Comparison of ENCODE assay signal across 14 cellular contexts in genomic region chr2:9497017-9497416, GRCh38. TPM values are rescaled to one million over a fixed set of nuclear protein-coding genes. Genes with fewer than 3 reads are reported as not detected.
DNase-seq lines count a peak whose midpoint lies in the region; ATAC-seq and TF ChIP-seq lines count a peak whose summit lies in the region.
"Had no signal": no experiment of that assay in that cellular context is flagged by ENCODE, and none has a peak within 500 bp of the region (broad histone marks: within the 10 kb centered on the region; RNA-seq: fewer than 3 reads in every experiment).

No MANE protein-coding gene starts in this region.

- H3K36me3 Mint-ChIP-seq in activated B cell treated with CpG ODN at 0.5 μM for 24 hours (ENCODE audit: low read depth) = peaks cover 83% of the 10 kb centered on the region
- peaks cover 0 to 84% (median 2%) of the 10 kb centered on the region in 3 donors for H3K36me3 Mint-ChIP-seq in naive thymus-derived CD8-positive, alpha-beta T cell

- no peaks in the 10 kb centered on the region for H3K27me3 ChIP-seq in Peyer's patch
- H3K27me3 ChIP-seq: body of pancreas, tibial nerve had no signal

- H3K4me3 Mint-ChIP-seq in activated B cell treated with CpG ODN at 0.5 μM for 24 hours = no peak overlapping the region
- no peak overlapping the region for H3K4me3 Mint-ChIP-seq in naive thymus-derived CD8-positive, alpha-beta T cell

- POLR2A ChIA-PET in activated B cell treated with CpG ODN at 0.5 μM for 24 hours (lab: Charles Lee) = no interaction called here
- POLR2A ChIA-PET in naive thymus-derived CD8-positive, alpha-beta T cell (lab: Charles Lee) = no interaction called here

- no peaks in the 10 kb centered on the region for H3K4me1 ChIP-seq in Peyer's patch
- H3K4me1 ChIP-seq: body of pancreas had no signal

- H3K36me3 ChIP-seq in Peyer's patch = peaks cover 0 to 76% (median 0%) of the 10 kb centered on the region in 3 donors

- CTCF ChIA-PET in activated B cell treated with CpG ODN at 0.5 μM for 24 hours (lab: Charles Lee) = no interaction called here

- no peaks in the 10 kb centered on the region for H3K4me1 Mint-ChIP-seq in activated B cell treated with CpG ODN at 0.5 μM for 24 hours
- peaks cover 0 to 9% (median 0%) of the 10 kb centered on the region in 4 donors for H3K4me1 Mint-ChIP-seq in naive thymus-derived CD8-positive, alpha-beta T cell

- no peaks in the 10 kb centered on the region for H3K9me3 ChIP-seq in Peyer's patch
- H3K9me3 ChIP-seq: body of pancreas, left ventricle myocardium inferior, tibial nerve had no signal

- no peaks in the 10 kb centered on the region for H3K9me3 Mint-ChIP-seq in activated B cell treated with CpG ODN at 0.5 μM for 24 hours
- no peaks in the 10 kb centered on the region for H3K9me3 Mint-ChIP-seq in naive thymus-derived CD8-positive, alpha-beta T cell

- peak overlapping the region; percentile 24 for H3K27ac Mint-ChIP-seq in activated B cell treated with CpG ODN at 0.5 μM for 24 hours
- H3K27ac Mint-ChIP-seq in naive thymus-derived CD8-positive, alpha-beta T cell = peak overlapping the region in 9 of 10 donors; percentile 19 to 73 (median 37)

- intact Hi-C loops in activated B cell treated with CpG ODN at 0.5 μM for 24 hours (cut with micrococcal nuclease) = no loop called here

- ATAC-seq in activated CD4-positive, CD25-positive, alpha-beta regulatory T cell treated with anti-CD3 and anti-CD28 coated beads, Interleukin-2, amount 50 U/mL, for 24 hours = peak; percentile 51 to 59
- ATAC-seq in activated B cell treated with CpG ODN at 0.5 μM for 24 hours (ENCODE audit: low read depth) (no peak), GM18519 (IDR thresholded peaks at IDR 0.05; ENCODE audit: low FRiP score, unreplicated experiment) (no peak), HG03159 (IDR thresholded peaks at IDR 0.05; ENCODE audit: unreplicated experiment) (no peak)
- no peak for ATAC-seq in naive thymus-derived CD8-positive, alpha-beta T cell
- ATAC-seq: body of pancreas had no signal

- no peak for DNase-seq in activated CD4-positive, CD25-positive, alpha-beta regulatory T cell (lab: John Stamatoyannopoulos, UW)
- DNase-seq in HPDE6-E6E7 (ENCODE audit: extremely low spot score) = peak; percentile 58
- DNase-seq in activated B cell treated with CpG ODN at 0.5 μM for 24 hours = no peak
- no peak for DNase-seq in naive thymus-derived CD8-positive, alpha-beta T cell
- DNase-seq in Peyer's patch = no peak
- DNase-seq: DMS79 treated with DMSO at 0.1 percent for 48 hours, left ventricle myocardium inferior, NCI-H2171 treated with DMSO at 0.1 percent for 48 hours, T1000 had no signal

- H3K27me3 Mint-ChIP-seq in activated B cell treated with CpG ODN at 0.5 μM for 24 hours = no peaks in the 10 kb centered on the region
- H3K27me3 Mint-ChIP-seq in naive thymus-derived CD8-positive, alpha-beta T cell = no peaks in the 10 kb centered on the region

- H3K4me3 ChIP-seq in Peyer's patch = no peak overlapping the region
- H3K4me3 ChIP-seq: body of pancreas, left ventricle myocardium inferior, tibial nerve had no signal

- no peak for TF ChIP-seq POLR2A in Peyer's patch (IDR thresholded peaks at IDR 0.05)

- H3K27ac ChIP-seq in Peyer's patch = no peak overlapping the region
- H3K27ac ChIP-seq: body of pancreas, left ventricle myocardium inferior, tibial nerve had no signal

- TF ChIP-seq CTCF in activated B cell treated with CpG ODN at 0.5 μM for 24 hours (IDR thresholded peaks at IDR 0.05) = no peak
- no peak for TF ChIP-seq CTCF in Peyer's patch (IDR thresholded peaks at IDR 0.05)

RNA-seq across cellular contexts. Expression of gene IAH1, which starts 22.7 kb away (rescaled TPM):
- total RNA-seq in activated B cell treated with CpG ODN at 0.5 μM for 24 hours (47.1 and 49.0 TPM in 2 replicates), Peyer's patch (10 to 100 TPM; 39.2 to 59.4 (median 43.5) TPM)
- total RNA-seq in naive thymus-derived CD8-positive, alpha-beta T cell = 10 to 100 TPM; 47.0 to 57.3 TPM
- polyA plus RNA-seq in naive thymus-derived CD8-positive, alpha-beta T cell = 10 to 100 TPM; 61.8 to 81.5 (median 66.6) TPM

RNA-seq across cellular contexts. Expression of gene ADAM17, which starts 58.6 kb away (rescaled TPM):
- total RNA-seq in activated B cell treated with CpG ODN at 0.5 μM for 24 hours (34.3 and 39.5 TPM in 2 replicates), Peyer's patch (10 to 100 TPM; 10.5 to 45.4 (median 21.0) TPM)
- total RNA-seq in naive thymus-derived CD8-positive, alpha-beta T cell = 10 to 100 TPM; 27.2 to 27.9 TPM
- polyA plus RNA-seq in naive thymus-derived CD8-positive, alpha-beta T cell = 1 to 10 TPM; 6.9 to 7.8 (median 7.7) TPM

Comparison
In these comparisons a context has a peak if more than half of its experiments do, and no peak if none do; other contexts are left out.
1. ATAC-seq: peak in activated CD4-positive, CD25-positive, alpha-beta regulatory T cell treated with anti-CD3 and anti-CD28 coated beads, Interleukin-2, amount 50 U/mL, for 24 hours (2 of 2); none in activated B cell treated with CpG ODN at 0.5 μM for 24 hours (single experiment), naive thymus-derived CD8-positive, alpha-beta T cell (0 of 2), GM18519 (single experiment) and HG03159 (single experiment).